In genomic region chr2:217919204-217919603, GRCh38 we compare ENCODE assay signal across 15 cellular contexts.
A peak's percentile ranks its signal among the peaks of the same experiment; 100 is the strongest.
DNase-seq lines count a peak whose midpoint lies in the region; ATAC-seq and TF ChIP-seq lines count a peak whose summit lies in the region.
"Had no signal": no experiment of that assay in that cellular context is flagged by ENCODE, and none has a peak within 500 bp of the region (broad histone marks: within the 10 kb centered on the region; RNA-seq: fewer than 3 reads in every experiment).

No MANE protein-coding gene starts in this region.

- no peak for TF ChIP-seq EP300 in transverse colon (IDR thresholded peaks at IDR 0.05; ENCODE audit: low read depth)

- H3K9me3 ChIP-seq in Peyer's patch (no peaks in the 10 kb centered on the region), neuronal stem cell (replicated peaks in 1 of 2; ENCODE audit: control insufficient read depth in 2 of 2, insufficient read depth in 1 of 2, low read depth in 1 of 2, low read length in 2 of 2) (no peaks in the 10 kb centered on the region), transverse colon (no peaks in the 10 kb centered on the region)

- no peak overlapping the region for H4K8ac ChIP-seq in neuronal stem cell (ENCODE audit: low read depth, low read length)

- H3K14ac ChIP-seq in neuronal stem cell (ENCODE audit: low read length) = no peak overlapping the region

- no peak overlapping the region for H3K4ac ChIP-seq in neuronal stem cell (ENCODE audit: low read length)

- H3K4me3 ChIP-seq in Peyer's patch = no peak overlapping the region
- H3K4me3 ChIP-seq in neuronal stem cell (ENCODE audit: low read length in 2 of 2) = no peak overlapping the region
- no peak overlapping the region for H3K4me3 ChIP-seq in transverse colon

- H3K27ac ChIP-seq in Peyer's patch (peak overlapping the region in 3 of 4 donors; percentile 46 to 92 (median 71)), foreskin keratinocyte (no peak overlapping the region), neuronal stem cell (replicated peaks; ENCODE audit: low read length) (no peak overlapping the region), transverse colon (peak overlapping the region; percentile 85 to 95 (median 89))

- intact Hi-C loops in transverse colon (cut with DNase I; ENCODE audit: low total_unique reads) = no loop called here

- peak overlapping the region; percentile 34 for H3K18ac ChIP-seq in neuronal stem cell (ENCODE audit: low read length)

- H3K27me3 ChIP-seq in Peyer's patch (no peaks in the 10 kb centered on the region), foreskin keratinocyte (peaks cover 47% of the 10 kb centered on the region), neuronal stem cell (ENCODE audit: control insufficient read depth in 3 of 3, insufficient read depth in 3 of 3, low read depth in 1 of 3, low read length in 3 of 3) (peaks cover 0 to 2% (median 0%) of the 10 kb centered on the region in 3 experiments), transverse colon (no peaks in the 10 kb centered on the region)

- H2AFZ ChIP-seq in neuronal stem cell (ENCODE audit: low read length) = no peak overlapping the region

- no CpG with 5 or more reads among the region's 8 CpGs for WGBS in neuronal stem cell (ENCODE audit: extremely low coverage in 2 of 2, insufficient read length in 2 of 2, insufficient replicate concordance in 1 of 2), 2 donors
- 55% methylated on average over 8 of the region's 8 CpGs; no CpG with 5 or more reads in 1 of the 2 donors for WGBS in transverse colon (ENCODE audit: low coverage in 1 of 2), 2 donors

- peak overlapping the region; percentile 69 for H2AK5ac ChIP-seq in neuronal stem cell (ENCODE audit: low read depth, low read length)

- no peak for TF ChIP-seq CTCF in Peyer's patch (IDR thresholded peaks at IDR 0.05)
- TF ChIP-seq CTCF in foreskin keratinocyte (conservative IDR thresholded peaks at IDR 0.05) = no peak
- TF ChIP-seq CTCF in transverse colon (IDR thresholded peaks at IDR 0.05) = no peak
- no peak for TF ChIP-seq CTCF in GM10248 (IDR thresholded peaks at IDR 0.05; ENCODE audit: control extremely low read depth, extremely low read depth, low read depth, missing control alignments)

- TF ChIP-seq POLR2A in Peyer's patch (IDR thresholded peaks at IDR 0.05) (no peak), transverse colon (IDR thresholded peaks at IDR 0.05) (no peak)

- H3K36me3 ChIP-seq in Peyer's patch (no peaks in the 10 kb centered on the region), neuronal stem cell (replicated peaks in 1 of 2; ENCODE audit: control insufficient read depth in 2 of 2, insufficient read depth in 2 of 2, low read length in 2 of 2) (no peaks in the 10 kb centered on the region), transverse colon (no peaks in the 10 kb centered on the region)

- no peak overlapping the region for H3K9ac ChIP-seq in neuronal stem cell (ENCODE audit: low read depth, low read length, poor library complexity)

- no peak overlapping the region for H3K4me2 ChIP-seq in neuronal stem cell (ENCODE audit: insufficient read depth, low read length, poor library complexity, severe bottlenecking)

- no peak overlapping the region for H2BK12ac ChIP-seq in neuronal stem cell (ENCODE audit: low read length)

- ATAC-seq in foreskin keratinocyte (peak; percentile 33), HG02970 (IDR thresholded peaks at IDR 0.05; ENCODE audit: low FRiP score, unreplicated experiment) (no peak)
- ATAC-seq: naive thymus-derived CD8-positive, alpha-beta T cell had no signal

- H3K23ac ChIP-seq in neuronal stem cell (ENCODE audit: low read depth, low read length, poor library complexity) = no peak overlapping the region

- in situ Hi-C loops in transverse colon (cut with MboI; ENCODE audit: low pct_ligation_motif_present in 1 of 4, low pct_unique_long_range_greater_than_20kb in 1 of 4, low sequenced_read_pairs in 3 of 4) = no loop called here

- CTCF ChIA-PET in GM10248 (lab: Yijun Ruan, JAX) = no interaction called here

- POLR2A ChIA-PET in GM10248 (lab: Yijun Ruan, JAX) = no interaction called here

- H2BK120ac ChIP-seq in neuronal stem cell (ENCODE audit: low read depth, low read length) = no peak overlapping the region

- H4K91ac ChIP-seq in neuronal stem cell (ENCODE audit: low read depth, low read length, poor library complexity) = no peak overlapping the region

- DNase-seq in Peyer's patch (no peak), foreskin keratinocyte (no peak), neuronal stem cell (ENCODE audit: low spot score) (no peak), transverse colon (no peak), DMS153 (lab: John Stamatoyannopoulos, UW) (no peak), GM10248 (ENCODE audit: extremely low spot score) (no peak)
- DNase-seq: activated T-cell treated with anti-CD3 and anti-CD28 coated beads, Interleukin-2, amount 50 U/mL, for 24 hours; CD8-positive, alpha-beta memory T cell; naive thymus-derived CD8-positive, alpha-beta T cell; NCI-H1105; NCI-H748 treated with DMSO at 0.1 percent for 48 hours; SHP77; stimulated activated CD4-positive, alpha-beta T cell treated with anti-CD3 and anti-CD28 coated beads, Interleukin-12 subunit alpha, Interleukin-12 subunit beta, amount 100 ng/mL, for 4 hours; stimulated activated CD8-positive, alpha-beta memory T cell treated with anti-CD3 and anti-CD28 coated beads, Interleukin-4, amount 100 ng/mL, for 48 hours had no signal

- H3K4me1 ChIP-seq in Peyer's patch (peaks cover 0 to 53% (median 0%) of the 10 kb centered on the region in 4 donors), foreskin keratinocyte (no peaks in the 10 kb centered on the region), neuronal stem cell (ENCODE audit: control insufficient read depth in 2 of 2, insufficient read depth in 1 of 2, low read depth in 1 of 2, low read length in 2 of 2) (peaks cover 30% of the 10 kb centered on the region in 2 donors), transverse colon (peaks cover 33 to 94% (median 58%) of the 10 kb centered on the region in 4 donors)

- H2BK5ac ChIP-seq in neuronal stem cell (ENCODE audit: low read length) = peak overlapping the region; percentile 59

- H3K79me1 ChIP-seq in neuronal stem cell (ENCODE audit: low read depth, low read length) = no peaks in the 10 kb centered on the region

- no peak overlapping the region for H2BK15ac ChIP-seq in neuronal stem cell (ENCODE audit: low read length)

Comparison
In these comparisons a context has a peak if more than half of its experiments do, and no peak if none do; other contexts are left out.
1. H3K27ac ChIP-seq: peak in Peyer's patch (3 of 4) and transverse colon (4 of 4); none in foreskin keratinocyte (single experiment) and neuronal stem cell (single experiment).